Comparison of ENCODE assay signal across 26 cellular contexts in the genomic region with DNA sequence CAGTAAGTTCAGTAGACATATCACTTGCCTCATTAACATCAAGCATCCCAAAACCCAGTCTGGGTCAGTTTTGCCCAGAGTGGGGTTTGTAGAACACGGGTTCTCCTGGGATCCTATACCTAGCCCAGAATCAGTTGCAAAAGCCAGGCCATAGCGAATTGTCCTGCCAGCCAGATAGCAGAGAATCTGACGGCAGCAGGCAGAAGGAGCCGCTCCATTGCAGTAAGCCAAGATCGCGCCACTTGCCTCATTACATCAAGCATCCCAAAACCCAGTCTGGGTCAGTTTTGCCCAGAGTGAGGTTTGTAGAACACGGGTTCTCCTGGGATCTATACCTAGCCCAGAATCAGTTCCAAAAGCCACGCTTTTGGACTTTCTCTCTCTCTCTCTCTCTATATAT.
"Had no signal": no experiment of that assay in that cellular context is flagged by ENCODE, and none has a peak within 500 bp of the region (broad histone marks: within the 10 kb centered on the region; RNA-seq: fewer than 3 reads in every experiment).

No MANE protein-coding gene starts in this region.

- H3K27me3 ChIP-seq: dorsolateral prefrontal cortex, esophagus squamous epithelium, gastrocnemius medialis, heart right ventricle, left lung had no signal

- H3K27ac Mint-ChIP-seq: memory B cell, mesothelial cell of epicardium had no signal

- ATAC-seq: gastrocnemius medialis, heart right ventricle, left cardiac atrium, left lung, left ventricle myocardium superior, mucosa of descending colon had no signal

- DNase-seq: dermis blood vessel endothelial cell; dorsolateral prefrontal cortex; effector CD4-positive, alpha-beta T cell; effector memory CD4-positive, alpha-beta T cell; esophagus squamous epithelium; foreskin fibroblast; foreskin melanocyte; gastrocnemius medialis; glutamatergic neuron; head of caudate nucleus; heart right ventricle; hippocampal formation; left cardiac atrium; left lung; left ventricle myocardium superior; mammary epithelial cell; naive B cell had no signal

- H3K27ac ChIP-seq: esophagus squamous epithelium, left lung had no signal

- H3K4me1 Mint-ChIP-seq: mesothelial cell of epicardium had no signal

- H3K27me3 Mint-ChIP-seq: memory B cell, naive B cell had no signal

- H3K4me3 Mint-ChIP-seq: memory B cell, mesothelial cell of epicardium, naive B cell had no signal

- H3K9me3 Mint-ChIP-seq: mesothelial cell of epicardium had no signal

- H3K9me3 ChIP-seq: esophagus squamous epithelium, gastrocnemius medialis, heart right ventricle, left lung, mucosa of descending colon had no signal

- H3K4me3 ChIP-seq: coronary artery, dorsolateral prefrontal cortex, esophagus squamous epithelium, gastrocnemius medialis, heart right ventricle, left lung, lung, mucosa of descending colon had no signal

- H3K4me1 ChIP-seq: left lung had no signal

- FAIRE-seq: colon, endothelial cell of umbilical vein, islet of Langerhans, keratinocyte had no signal
